8 cellular contexts compared by ENCODE assay signal in genomic region chr3:183099838-183100204, GRCh38. TPM values are rescaled to one million over a fixed set of nuclear protein-coding genes. Genes with fewer than 3 reads are reported as not detected.
A peak's percentile ranks its signal among the peaks of the same experiment; 100 is the strongest.
DNase-seq lines count a peak whose midpoint lies in the region; ATAC-seq, FAIRE-seq and TF ChIP-seq lines count a peak whose summit lies in the region.

No MANE protein-coding gene starts in this region.

- peak overlapping the region; percentile 81 for H3K4me2 ChIP-seq in keratinocyte (ENCODE audit: control insufficient read depth, extremely low read depth, insufficient read depth, low read depth, low read length)

- DNase-seq in activated T-cell treated with anti-CD3 and anti-CD28 coated beads, Interleukin-2, amount 50 U/mL, for 24 hours = no peak
- DNase-seq in activated T-cell treated with anti-CD3 and anti-CD28 coated beads, Interleukin-2, amount 50 U/mL, for 48 hours = no peak
- DNase-seq in keratinocyte (ENCODE audit: low read depth, low spot score) (no peak), tibial artery (no peak), NCI-H2081 treated with DMSO at 0.1 percent for 48 hours (lab: John Stamatoyannopoulos, UW) (no peak), NCI-H69 (lab: John Stamatoyannopoulos, UW) (no peak)

- H3K9ac ChIP-seq in keratinocyte (ENCODE audit: control insufficient read depth, extremely low read depth, insufficient read depth, low read length) = peak overlapping the region; percentile 24

- ATAC-seq in HG03039 (IDR thresholded peaks at IDR 0.05; ENCODE audit: unreplicated experiment) = no peak

- H3K9me3 ChIP-seq in keratinocyte (ENCODE audit: control insufficient read depth, low read depth, low read length) (no peaks in the 10 kb centered on the region), tibial artery (no peaks in the 10 kb centered on the region)

- H3K4me3 Mint-ChIP-seq in activated T-cell treated with anti-CD3 and anti-CD28 coated beads, Interleukin-2, amount 50 U/mL, for 24 hours = peak overlapping the region; percentile 96

- intact Hi-C loops in tibial artery (cut with DNase I; ENCODE audit: low total_unique reads) = loop anchor here (5.0 kb wide), 1 partner anchor 537 kb away; the partner anchor contains the start of gene KLHL24

- H3K36me3 Mint-ChIP-seq in activated T-cell treated with anti-CD3 and anti-CD28 coated beads, Interleukin-2, amount 50 U/mL, for 24 hours (ENCODE audit: low read depth) = peaks cover 28% of the 10 kb centered on the region

- H3K9me1 ChIP-seq in keratinocyte (ENCODE audit: control insufficient read depth, extremely low read depth, insufficient read depth, low read length) = no peaks in the 10 kb centered on the region

- H3K27ac ChIP-seq in keratinocyte (ENCODE audit: control insufficient read depth, insufficient read depth, low read length) (no peak overlapping the region), tibial artery (peak overlapping the region; percentile 91 to 92)

- peaks cover 8% of the 10 kb centered on the region for H3K79me2 ChIP-seq in keratinocyte (ENCODE audit: control insufficient read depth, insufficient read depth, low read length)

- H3K36me3 ChIP-seq in keratinocyte (ENCODE audit: control insufficient read depth in 2 of 2, extremely low read depth in 1 of 2, insufficient read depth in 2 of 2, low read length in 2 of 2) (no peaks in the 10 kb centered on the region), tibial artery (peaks cover 0 to 5% (median 0%) of the 10 kb centered on the region in 3 donors)

- no peaks in the 10 kb centered on the region for H3K9me3 Mint-ChIP-seq in activated T-cell treated with anti-CD3 and anti-CD28 coated beads, Interleukin-2, amount 50 U/mL, for 24 hours

- peaks cover 31% of the 10 kb centered on the region for H3K4me1 Mint-ChIP-seq in activated T-cell treated with anti-CD3 and anti-CD28 coated beads, Interleukin-2, amount 50 U/mL, for 24 hours (ENCODE audit: low read depth)

- H4K20me1 ChIP-seq in keratinocyte (ENCODE audit: control insufficient read depth, extremely low read depth, insufficient read depth, low read length) = no peaks in the 10 kb centered on the region

- no peaks in the 10 kb centered on the region for H3K27me3 ChIP-seq in keratinocyte (ENCODE audit: control insufficient read depth, extremely low read depth, insufficient read depth, low read length)
- H3K27me3 ChIP-seq in tibial artery = no peaks in the 10 kb centered on the region

- peak overlapping the region; percentile 98 for H3K27ac Mint-ChIP-seq in activated T-cell treated with anti-CD3 and anti-CD28 coated beads, Interleukin-2, amount 50 U/mL, for 24 hours

- H3K27me3 Mint-ChIP-seq in activated T-cell treated with anti-CD3 and anti-CD28 coated beads, Interleukin-2, amount 50 U/mL, for 24 hours = no peaks in the 10 kb centered on the region

- FAIRE-seq in keratinocyte (lab: Jason Lieb, UNC) = no peak

- H3K4me1 ChIP-seq in keratinocyte (ENCODE audit: control insufficient read depth, extremely low read depth, insufficient read depth, low read length) (peaks cover 14% of the 10 kb centered on the region), tibial artery (peaks cover 0 to 31% (median 19%) of the 10 kb centered on the region in 4 donors)

- TF ChIP-seq CTCF in WI38 (IDR thresholded peaks at IDR 0.05; ENCODE audit: low read depth, low read length) = no peak
- TF ChIP-seq CTCF in keratinocyte (optimal IDR thresholded peaks at IDR 0.05 in 1 of 3, IDR thresholded peaks at IDR 0.05 in 1 of 3, conservative IDR thresholded peaks at IDR 0.05 in 1 of 3; ENCODE audit: extremely low read depth in 1 of 3, insufficient read depth in 2 of 3, low read length in 3 of 3) = no peak
- no peak for TF ChIP-seq CTCF in tibial artery (IDR thresholded peaks at IDR 0.05)

- dilution Hi-C loops in keratinocyte (cut with MboI; ENCODE audit: extremely low pct_ligation_motif_present, low sequenced_read_pairs) = no loop called here

- peak overlapping the region; percentile 90 for H3K4me3 ChIP-seq in WI38 (ENCODE audit: low read depth, low read length)
- peak overlapping the region in 2 of 3 experiments; percentile 30 to 36 for H3K4me3 ChIP-seq in keratinocyte (ENCODE audit: control insufficient read depth in 2 of 3, extremely low read depth in 1 of 3, insufficient read depth in 2 of 3, low read depth in 1 of 3, low read length in 3 of 3)
- H3K4me3 ChIP-seq in tibial artery = peak overlapping the region; percentile 84 to 86

- peak overlapping the region; percentile 19 for H2AFZ ChIP-seq in keratinocyte (ENCODE audit: control insufficient read depth, low read length)

RNA-seq across cellular contexts. Expression of gene MCCC1, which starts 0.5 kb away (rescaled TPM):
- 10.1 to 11.7 TPM (median 10.6 TPM) in 3 replicates for polyA plus RNA-seq in keratinocyte
- 28.5 TPM for polyA plus RNA-seq in keratinocyte (2011; ENCODE audit: low read depth)
- 6.5 and 8.6 TPM in 2 replicates for polyA plus RNA-seq in keratinocyte (2011; cell fraction: cytosol; rRNA removed)
- 15.6 and 16.1 TPM in 2 replicates for polyA plus RNA-seq in keratinocyte (2011; cell fraction: nucleus; rRNA removed)
- 9.6 and 13.1 TPM in 2 replicates for polyA plus RNA-seq in keratinocyte (2012; ENCODE audit: low replicate concordance)
- 7.5 to 13.1 TPM (median 11.0 TPM) in 3 replicates for polyA minus RNA-seq in keratinocyte
- 7.7 TPM for polyA minus RNA-seq in keratinocyte (2011; cell fraction: cytosol; rRNA and poly(A)+ RNA removed)
- 9.9 and 15.4 TPM in 2 replicates for polyA minus RNA-seq in keratinocyte (2011; cell fraction: nucleus; rRNA and poly(A)+ RNA removed)

Comparison
In these comparisons a context has a peak if more than half of its experiments do, and no peak if none do; other contexts are left out.
1. H3K4me3 ChIP-seq: peak in every context shown above with its lines; median percentile 90 in WI38; 85 in tibial artery; 33 in keratinocyte.